Comparison of ENCODE assay signal across 2 cellular contexts in genomic region chr17:861364-861763, GRCh38.
TF ChIP-seq lines count a peak whose summit lies in the region.

No MANE protein-coding gene starts in this region.

TF ChIP-seq in liver, 16 proteins besides CTCF, POLR2A, EP300 and RAD21:
- TF ChIP-seq MAX (IDR thresholded peaks at IDR 0.05) (no peak), GABPA (IDR thresholded peaks at IDR 0.05 in 1 of 2, conservative IDR thresholded peaks at IDR 0.05 in 1 of 2) (no peak), REST (IDR thresholded peaks at IDR 0.05) (no peak), ZBTB33 (IDR thresholded peaks at IDR 0.05) (no peak), NR2F2 (IDR thresholded peaks at IDR 0.05) (no peak), TAF1 (conservative IDR thresholded peaks at IDR 0.05) (no peak)

TF ChIP-seq in HepG2, 621 proteins besides CTCF, POLR2A, EP300 and RAD21:
- TF ChIP-seq SNAPC2 (CRISPR knock-in tag; IDR thresholded peaks at IDR 0.05): no peak
- no peak for TF ChIP-seq ELF1 (CRISPR knock-in tag; IDR thresholded peaks at IDR 0.05)
- TF ChIP-seq ZBTB21 (CRISPR knock-in tag; IDR thresholded peaks at IDR 0.05): no peak
- TF ChIP-seq HOXD1 (CRISPR knock-in tag; IDR thresholded peaks at IDR 0.05): no peak
- TF ChIP-seq ZSCAN20 (CRISPR knock-in tag; IDR thresholded peaks at IDR 0.05; ENCODE audit: borderline replicate concordance): no peak
- TF ChIP-seq PREB (CRISPR knock-in tag; IDR thresholded peaks at IDR 0.05): no peak
- no peak for TF ChIP-seq ZNF775 (CRISPR knock-in tag; IDR thresholded peaks at IDR 0.05; ENCODE audit: borderline replicate concordance)
- no peak for TF ChIP-seq SALL1 (CRISPR knock-in tag; IDR thresholded peaks at IDR 0.05)
- TF ChIP-seq ZEB1 (IDR thresholded peaks at IDR 0.05; ENCODE audit: insufficient replicate concordance, low read depth): no peak
- TF ChIP-seq NONO (IDR thresholded peaks at IDR 0.05): no peak
- no peak for TF ChIP-seq NONO (CRISPR knock-in tag; conservative IDR thresholded peaks at IDR 0.05)
- no peak for TF ChIP-seq NPAS2 (CRISPR knock-in tag; IDR thresholded peaks at IDR 0.05; ENCODE audit: borderline replicate concordance)
- no peak for TF ChIP-seq CBX1 (IDR thresholded peaks at IDR 0.05; ENCODE audit: low read depth)
TF ChIP-seq in HepG2: peak in this region for 0.
